In the genomic region with DNA sequence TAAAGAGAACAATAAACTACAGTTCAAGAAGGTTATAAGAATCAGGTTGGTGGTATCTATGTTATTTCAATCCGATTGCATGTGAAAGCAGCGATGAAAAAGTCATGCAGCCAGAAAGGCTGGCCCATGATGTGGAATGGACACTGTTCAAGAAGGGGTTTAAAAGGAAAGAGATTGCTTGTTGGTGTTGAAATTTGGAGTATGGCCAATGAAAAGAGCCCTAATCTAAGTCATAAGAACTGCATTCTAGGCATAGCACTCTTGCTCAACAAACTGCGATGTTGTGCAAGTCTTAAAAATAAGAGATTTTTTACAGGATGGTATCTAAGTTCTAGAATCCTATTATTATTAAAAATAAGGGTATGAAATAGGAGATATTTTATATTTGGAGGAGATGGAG, we compare ENCODE assay signal across 10 cellular contexts.
DNase-seq lines count a peak whose midpoint lies in the region; ATAC-seq and TF ChIP-seq lines count a peak whose summit lies in the region.
"Had no signal": no experiment of that assay in that cellular context is flagged by ENCODE, and none has a peak within 500 bp of the region (broad histone marks: within the 10 kb centered on the region; RNA-seq: fewer than 3 reads in every experiment).

No MANE protein-coding gene starts in this region.

- ATAC-seq in thoracic aorta (ENCODE audit: insufficient number of reproducible peaks, low FRiP score, low read depth) (peak; percentile 93), GM19395 (IDR thresholded peaks at IDR 0.05; ENCODE audit: unreplicated experiment) (no peak)
- ATAC-seq: HCT116 had no signal

- H3K27me3 ChIP-seq in hepatocyte (no peaks in the 10 kb centered on the region), thoracic aorta (replicated peaks; ENCODE audit: insufficient read depth) (no peaks in the 10 kb centered on the region)

- peaks cover 4% of the 10 kb centered on the region for H3K4me1 ChIP-seq in hepatocyte (ENCODE audit: insufficient read depth)
- peaks cover 29 to 80% of the 10 kb centered on the region in 2 donors for H3K4me1 ChIP-seq in thoracic aorta (ENCODE audit: control insufficient read depth in 1 of 2, low read depth in 2 of 2)

- H3K4me3 ChIP-seq in hepatocyte (no peak overlapping the region), thoracic aorta (peak overlapping the region; percentile 38)

- H3K27ac ChIP-seq in hepatocyte, result peak overlapping the region; percentile 72
- H3K27ac ChIP-seq in thoracic aorta, result peak overlapping the region; percentile 91 to 93

- TF ChIP-seq CTCF in hepatocyte (IDR thresholded peaks at IDR 0.05; ENCODE audit: poor library complexity) (no peak), thoracic aorta (IDR thresholded peaks at IDR 0.05) (no peak)

- no peaks in the 10 kb centered on the region for H3K9me3 ChIP-seq in hepatocyte (ENCODE audit: low read depth)
- no peaks in the 10 kb centered on the region for H3K9me3 ChIP-seq in thoracic aorta

- no peaks in the 10 kb centered on the region for H3K36me3 ChIP-seq in hepatocyte (replicated peaks; ENCODE audit: insufficient read depth, low read depth)
- H3K36me3 ChIP-seq in thoracic aorta, result peaks cover 4% of the 10 kb centered on the region

- DNase-seq in HS-5 (ENCODE audit: low read depth) (peak; percentile 87), astrocyte of the hippocampus (ENCODE audit: low read depth, low spot score) (peak; percentile 90), hepatocyte (ENCODE audit: low spot score) (peak; percentile 70), thoracic aorta (ENCODE audit: low spot score) (peak; percentile 25), NCI-H748 treated with DMSO at 0.1 percent for 48 hours (lab: John Stamatoyannopoulos, UW) (no peak), C1 segment of cervical spinal cord (lab: John Stamatoyannopoulos, UW) (no peak), foreskin melanocyte (no peak)
- DNase-seq: activated naive CD4-positive, alpha-beta T cell had no signal

- 77% methylated on average over 3 of the region's 3 CpGs for WGBS in hepatocyte (ENCODE audit: low lambda C conversion rate, missing lambda C conversion rate)

- peak overlapping the region; percentile 22 for H3K4me2 ChIP-seq in hepatocyte

- H3K79me2 ChIP-seq in hepatocyte, result no peaks in the 10 kb centered on the region

- H2AFZ ChIP-seq in hepatocyte, result no peak overlapping the region

- H3K9me2 ChIP-seq in hepatocyte (replicated peaks; ENCODE audit: insufficient read depth), result no peaks in the 10 kb centered on the region

- H4K20me1 ChIP-seq in hepatocyte (ENCODE audit: insufficient read depth, poor library complexity, severe bottlenecking), result no peaks in the 10 kb centered on the region

Comparison
In these comparisons a context has a peak if more than half of its experiments do, and no peak if none do; other contexts are left out.
1. DNase-seq: peak in HS-5 (single experiment), astrocyte of the hippocampus (single experiment), hepatocyte (single experiment) and thoracic aorta (single experiment); none in NCI-H748 treated with DMSO at 0.1 percent for 48 hours (single experiment), C1 segment of cervical spinal cord (0 of 14) and foreskin melanocyte (single experiment).